In the genomic region with DNA sequence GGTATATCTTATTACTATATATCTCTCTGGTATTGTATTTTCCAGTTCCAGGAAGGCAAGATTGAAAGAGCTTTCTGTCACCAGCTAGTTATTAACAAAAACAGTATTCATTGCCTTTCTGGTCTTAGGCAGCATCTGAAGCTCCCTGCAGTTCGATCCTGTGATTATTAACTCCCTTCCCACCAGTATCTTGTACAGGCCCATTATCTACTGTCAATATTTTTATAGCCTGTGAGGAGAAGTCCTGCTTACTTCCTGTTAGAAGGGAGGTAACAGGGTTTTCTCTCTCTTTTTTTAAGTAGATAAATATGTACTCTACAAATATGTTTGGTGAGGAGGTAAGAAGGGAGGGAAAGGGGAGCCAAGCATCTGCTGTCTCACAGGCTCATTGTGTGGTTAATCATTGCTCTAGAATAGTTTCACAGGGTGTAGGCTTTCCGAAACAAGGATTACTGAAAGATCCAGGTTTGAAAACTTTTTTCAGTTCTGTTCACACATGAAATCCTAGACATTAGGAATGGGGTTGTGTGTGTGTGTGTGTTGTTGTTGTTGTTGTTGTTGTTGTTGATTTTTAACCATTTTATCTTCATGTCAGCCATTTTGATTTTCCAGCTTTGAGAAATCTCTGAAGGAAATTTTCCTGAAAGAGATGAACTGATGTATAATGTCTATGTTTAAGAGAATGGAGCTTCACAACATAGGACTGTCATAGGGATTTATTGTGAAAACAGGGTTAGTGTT, we compare ENCODE assay signal across 20 cellular contexts. TPM values are rescaled to one million over a fixed set of nuclear protein-coding genes. Genes with fewer than 3 reads are reported as not detected.
DNase-seq lines count a peak whose midpoint lies in the region; ATAC-seq and FAIRE-seq lines count a peak whose summit lies in the region.
"Had no signal": no experiment of that assay in that cellular context is flagged by ENCODE, and none has a peak within 500 bp of the region (broad histone marks: within the 10 kb centered on the region; RNA-seq: fewer than 3 reads in every experiment).

No MANE protein-coding gene starts in this region.

- H3K4me1 Mint-ChIP-seq in stimulated activated naive CD8-positive, alpha-beta T cell treated with anti-CD3 and anti-CD28 coated beads, Interleukin-15, amount 100 ng/mL, for 72 hours, result no peaks in the 10 kb centered on the region
- H3K4me1 Mint-ChIP-seq: CD4-positive, CD25-positive, alpha-beta regulatory T cell; memory B cell had no signal

- peaks cover 0 to 8% of the 10 kb centered on the region in 2 donors for H3K9me3 Mint-ChIP-seq in stimulated activated naive CD8-positive, alpha-beta T cell treated with anti-CD3 and anti-CD28 coated beads, Interleukin-15, amount 100 ng/mL, for 72 hours
- H3K9me3 Mint-ChIP-seq: activated T-helper 1 cell treated with anti-CD3 and anti-CD28 coated beads, Interleukin-12 subunit alpha, Interleukin-12 subunit beta, Interleukin-2, Interleukin-4 antibody, amounts not matched to agents 30 ng/mL and 10 ng/mL and 1 ng/mL, durations not matched to agents 14 hours and 24 hours and 36 hours; memory B cell had no signal

- FAIRE-seq in small intestine (lab: Jason Lieb, UNC), result no peak

- no peaks in the 10 kb centered on the region for H3K27me3 ChIP-seq in small intestine (ENCODE audit: control insufficient read depth in 2 of 2, insufficient read depth in 2 of 2, low read length in 2 of 2)
- H3K27me3 ChIP-seq: ovary, thyroid gland had no signal

- H3K27me3 Mint-ChIP-seq in stimulated activated naive CD8-positive, alpha-beta T cell treated with anti-CD3 and anti-CD28 coated beads, Interleukin-15, amount 100 ng/mL, for 72 hours, result peaks cover 9% of the 10 kb centered on the region
- H3K27me3 Mint-ChIP-seq: dendritic cell treated with granulocyte-macrophage colony-stimulating factor and Interleukin-4, amounts not matched to agents 40 ng/mL and 50 ng/mL, for 4 days had no signal

- no peak overlapping the region for H3K27ac Mint-ChIP-seq in stimulated activated naive CD8-positive, alpha-beta T cell treated with anti-CD3 and anti-CD28 coated beads, Interleukin-15, amount 100 ng/mL, for 72 hours
- H3K27ac Mint-ChIP-seq: activated T-helper 1 cell treated with anti-CD3 and anti-CD28 coated beads, Interleukin-12 subunit alpha, Interleukin-12 subunit beta, Interleukin-2, Interleukin-4 antibody, amounts not matched to agents 30 ng/mL and 10 ng/mL and 1 ng/mL, durations not matched to agents 14 hours and 24 hours and 36 hours; CD4-positive, CD25-positive, alpha-beta regulatory T cell; dendritic cell treated with granulocyte-macrophage colony-stimulating factor and Interleukin-4, amounts not matched to agents 40 ng/mL and 50 ng/mL, for 4 days; memory B cell had no signal

- H3K4me1 ChIP-seq in small intestine (ENCODE audit: control insufficient read depth in 2 of 2, insufficient read depth in 1 of 2, low read depth in 1 of 2, low read length in 1 of 2), result no peaks in the 10 kb centered on the region
- H3K4me1 ChIP-seq: thyroid gland had no signal

- H3K36me3 ChIP-seq in small intestine (ENCODE audit: control insufficient read depth in 2 of 2, insufficient read depth in 2 of 2, low read length in 2 of 2), result no peaks in the 10 kb centered on the region
- H3K36me3 ChIP-seq: ovary, thyroid gland had no signal

- no peak overlapping the region for H3K4me3 ChIP-seq in small intestine (ENCODE audit: low read depth in 1 of 2, low read length in 2 of 2)
- H3K4me3 ChIP-seq: ovary, thyroid gland had no signal

- no peaks in the 10 kb centered on the region for H3K9me3 ChIP-seq in small intestine (ENCODE audit: control insufficient read depth, low read depth)
- H3K9me3 ChIP-seq: ovary, thyroid gland had no signal

- no peak overlapping the region for H3K4me3 Mint-ChIP-seq in stimulated activated naive CD8-positive, alpha-beta T cell treated with anti-CD3 and anti-CD28 coated beads, Interleukin-15, amount 100 ng/mL, for 72 hours
- H3K4me3 Mint-ChIP-seq: activated T-helper 1 cell treated with anti-CD3 and anti-CD28 coated beads, Interleukin-12 subunit alpha, Interleukin-12 subunit beta, Interleukin-2, Interleukin-4 antibody, amounts not matched to agents 30 ng/mL and 10 ng/mL and 1 ng/mL, durations not matched to agents 14 hours and 24 hours and 36 hours; CD4-positive, CD25-positive, alpha-beta regulatory T cell; dendritic cell treated with granulocyte-macrophage colony-stimulating factor and Interleukin-4, amounts not matched to agents 40 ng/mL and 50 ng/mL, for 4 days; memory B cell had no signal

- no peak overlapping the region for H3K27ac ChIP-seq in small intestine (ENCODE audit: low read depth in 1 of 2, low read length in 1 of 2)
- H3K27ac ChIP-seq: ovary, thyroid gland had no signal

- DNase-seq in NCI-H69 (lab: John Stamatoyannopoulos, UW) (peak; percentile 33), small intestine (peak; percentile 67), mesenteric fat pad (ENCODE audit: low spot score) (no peak), NOMO-1 (lab: John Stamatoyannopoulos, UW; ENCODE audit: unreplicated experiment in 2 of 2) (no peak)
- DNase-seq in stimulated activated naive CD8-positive, alpha-beta T cell treated with anti-CD3 and anti-CD28 coated beads, Interleukin-15, amount 100 ng/mL, for 72 hours, result no peak
- no peak for DNase-seq in stimulated activated CD4-positive, alpha-beta T cell treated with anti-CD3 and anti-CD28 coated beads, Interleukin-4, amount 100 ng/mL, for 1 hour
- DNase-seq: anterior cingulate cortex; CD4-positive, CD25-positive, alpha-beta regulatory T cell; GF-D8; NCI-H1092 treated with DMSO at 0.1 percent for 48 hours; NCI-H524; ovary; RPMI8226; T-helper 2 cell; thyroid gland had no signal

- 6 to 51% (median 36%) methylated on average over 2 of the region's 2 CpGs for WGBS in small intestine, 3 donors

- peak; percentile 72 for ATAC-seq in GM19438 (IDR thresholded peaks at IDR 0.05; ENCODE audit: low read depth, unreplicated experiment)
- ATAC-seq in HG02970 (IDR thresholded peaks at IDR 0.05; ENCODE audit: low FRiP score, unreplicated experiment), result peak; percentile 56
- no peak for ATAC-seq in stimulated activated naive CD8-positive, alpha-beta T cell treated with anti-CD3 and anti-CD28 coated beads, Interleukin-15, amount 100 ng/mL, for 72 hours

RNA-seq across cellular contexts. Expression of gene ATOH1, which starts 14.1 kb away (rescaled TPM):
- 10 to 100 TPM in 2 of 3 donors, 1 to 10 TPM in 1; 8.9 to 21.3 (median 17.4) TPM for polyA plus RNA-seq in small intestine
- not detected for total RNA-seq in mesenteric fat pad
- total RNA-seq: activated T-helper 1 cell treated with anti-CD3 and anti-CD28 coated beads, Interleukin-12 subunit alpha, Interleukin-12 subunit beta, Interleukin-2, Interleukin-4 antibody, amounts not matched to agents 30 ng/mL and 10 ng/mL and 1 ng/mL, durations not matched to agents 14 hours and 24 hours and 36 hours; CD4-positive, CD25-positive, alpha-beta regulatory T cell; ovary; thyroid gland had no signal
- polyA plus RNA-seq: CD4-positive, CD25-positive, alpha-beta regulatory T cell; ovary had no signal

Comparison
In these comparisons a context has a peak if more than half of its experiments do, and no peak if none do; other contexts are left out.
1. DNase-seq: peak in NCI-H69 (single experiment) and small intestine (single experiment); none in stimulated activated naive CD8-positive, alpha-beta T cell treated with anti-CD3 and anti-CD28 coated beads, Interleukin-15, amount 100 ng/mL, for 72 hours (0 of 2), stimulated activated CD4-positive, alpha-beta T cell treated with anti-CD3 and anti-CD28 coated beads, Interleukin-4, amount 100 ng/mL, for 1 hour (single experiment), mesenteric fat pad (single experiment) and NOMO-1 (0 of 2).